ENCODE assay signal across 8 cellular contexts in the genomic region with DNA sequence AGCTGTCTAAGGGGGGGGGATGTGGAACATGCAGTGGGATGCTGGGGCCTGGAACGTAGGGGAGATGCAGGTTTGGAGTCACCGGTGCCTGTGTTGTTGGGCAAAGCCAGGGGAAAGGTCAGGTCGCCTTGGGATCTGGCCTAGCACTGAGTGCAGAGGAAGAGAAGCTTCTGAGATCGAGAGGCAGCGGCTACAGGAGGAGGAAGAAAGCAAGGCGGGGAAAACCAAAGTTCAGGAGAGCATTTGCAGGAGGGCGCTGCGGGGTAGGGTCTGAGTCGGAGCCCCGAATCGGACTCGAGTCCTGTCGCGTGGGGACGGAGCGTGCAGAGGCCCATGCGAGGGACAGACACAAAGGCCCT. TPM values are rescaled to one million over a fixed set of nuclear protein-coding genes. Genes with fewer than 3 reads are reported as not detected.
DNase-seq lines count a peak whose midpoint lies in the region; ATAC-seq and TF ChIP-seq lines count a peak whose summit lies in the region.

No MANE protein-coding gene starts in this region.

- WGBS in hepatocyte (ENCODE audit: low lambda C conversion rate, missing lambda C conversion rate), result 12% methylated on average over 15 of the region's 17 CpGs

- peak overlapping the region; percentile 90 for H3K27ac ChIP-seq in VCaP
- H3K27ac ChIP-seq in hepatocyte, result peak overlapping the region; percentile 100

- DNase-seq in NCI-H1092 (lab: John Stamatoyannopoulos, UW) (peak; percentile 42), NCI-H1092 treated with DMSO at 0.1 percent for 48 hours (lab: John Stamatoyannopoulos, UW) (no peak), hepatocyte (ENCODE audit: low spot score) (no peak), SW 1271 (lab: John Stamatoyannopoulos, UW) (no peak), NK-92 (lab: John Stamatoyannopoulos, UW; ENCODE audit: unreplicated experiment) (no peak), amniotic stem cell (lab: John Stamatoyannopoulos, UW) (no peak)

- H3K4me1 ChIP-seq in hepatocyte (ENCODE audit: insufficient read depth), result peaks cover 26% of the 10 kb centered on the region

- no peaks in the 10 kb centered on the region for H3K9me2 ChIP-seq in hepatocyte (replicated peaks; ENCODE audit: insufficient read depth)

- peak overlapping the region; percentile 88 for H2AFZ ChIP-seq in hepatocyte

- H3K27me3 Mint-ChIP-seq in stimulated activated memory B cell treated with anti-CD40 and anti-IgM and Interleukin-4, amounts not matched to agents 10 μg/mL and 1 μg/mL and 100 μg/mL, for 72 hours, result no peaks in the 10 kb centered on the region

- H3K4me3 ChIP-seq in hepatocyte, result peak overlapping the region; percentile 2

- H4K20me1 ChIP-seq in hepatocyte (ENCODE audit: insufficient read depth, poor library complexity, severe bottlenecking), result peaks cover 26% of the 10 kb centered on the region

- no peaks in the 10 kb centered on the region for H3K36me3 ChIP-seq in hepatocyte (replicated peaks; ENCODE audit: insufficient read depth, low read depth)

- no peaks in the 10 kb centered on the region for H3K9me3 Mint-ChIP-seq in stimulated activated memory B cell treated with anti-CD40 and anti-IgM and Interleukin-4, amounts not matched to agents 10 μg/mL and 1 μg/mL and 100 μg/mL, for 72 hours

- H3K9me3 ChIP-seq in hepatocyte (ENCODE audit: low read depth), result no peaks in the 10 kb centered on the region

- H3K27ac Mint-ChIP-seq in stimulated activated memory B cell treated with anti-CD40 and anti-IgM and Interleukin-4, amounts not matched to agents 10 μg/mL and 1 μg/mL and 100 μg/mL, for 72 hours, result peak overlapping the region; percentile 75

- no peaks in the 10 kb centered on the region for H3K36me3 Mint-ChIP-seq in stimulated activated memory B cell treated with anti-CD40 and anti-IgM and Interleukin-4, amounts not matched to agents 10 μg/mL and 1 μg/mL and 100 μg/mL, for 72 hours

- H3K4me1 Mint-ChIP-seq in stimulated activated memory B cell treated with anti-CD40 and anti-IgM and Interleukin-4, amounts not matched to agents 10 μg/mL and 1 μg/mL and 100 μg/mL, for 72 hours, result peaks cover 79% of the 10 kb centered on the region

- H3K4me3 Mint-ChIP-seq in stimulated activated memory B cell treated with anti-CD40 and anti-IgM and Interleukin-4, amounts not matched to agents 10 μg/mL and 1 μg/mL and 100 μg/mL, for 72 hours, result peak overlapping the region; percentile 79

- peaks cover 40% of the 10 kb centered on the region for H3K79me2 ChIP-seq in hepatocyte

- H3K4me2 ChIP-seq in hepatocyte, result peak overlapping the region; percentile 88

- ATAC-seq in stimulated activated memory B cell treated with anti-CD40 and anti-IgM and Interleukin-4, amounts not matched to agents 10 μg/mL and 1 μg/mL and 100 μg/mL, for 72 hours, result no peak

- TF ChIP-seq CTCF in VCaP (conservative IDR thresholded peaks at IDR 0.05), result no peak
- no peak for TF ChIP-seq CTCF in hepatocyte (IDR thresholded peaks at IDR 0.05; ENCODE audit: poor library complexity)

- no peaks in the 10 kb centered on the region for H3K27me3 ChIP-seq in hepatocyte

RNA-seq across cellular contexts. Expression of a gene that starts 1.0 kb away (rescaled TPM):
- 48.5 and 73.2 TPM in 2 replicates for total RNA-seq in hepatocyte
- polyA plus RNA-seq in hepatocyte, result 52.7 and 52.8 TPM in 2 replicates
